Comparison of ENCODE assay signal across 17 cellular contexts in genomic region chr16:14063618-14064581, GRCh38. TPM values are rescaled to one million over a fixed set of nuclear protein-coding genes. Genes with fewer than 3 reads are reported as not detected.
DNase-seq lines count a peak whose midpoint lies in the region; ATAC-seq, FAIRE-seq and TF ChIP-seq lines count a peak whose summit lies in the region.
"Had no signal": no experiment of that assay in that cellular context is flagged by ENCODE, and none has a peak within 500 bp of the region (broad histone marks: within the 10 kb centered on the region; RNA-seq: fewer than 3 reads in every experiment).

No MANE protein-coding gene starts in this region.

- no peaks in the 10 kb centered on the region for H3K36me3 Mint-ChIP-seq in MCF 10A (ENCODE audit: insufficient read depth, unreplicated experiment)
- H3K36me3 Mint-ChIP-seq: CD4-positive, CD25-positive, alpha-beta regulatory T cell had no signal

- POLR2A ChIA-PET in HepG2 (lab: Yijun Ruan, JAX) = no interaction called here
- POLR2A ChIA-PET in MCF 10A (lab: Yijun Ruan, JAX) = interaction anchor here (0.6 to 0.7 kb wide), 2 partner anchors 57 to 139 kb away, joined by 3 to 4 read pairs; no protein-coding TSS in a partner anchor

- H3K27me3 Mint-ChIP-seq in MCF 10A (ENCODE audit: insufficient read depth, unreplicated experiment) = no peaks in the 10 kb centered on the region

- in situ Hi-C loops in HepG2 (cut with HindIII; ENCODE audit: extremely low pct_ligation_motif_present, low pct_unique_long_range_greater_than_20kb) = no loop called here

- H3K27ac ChIP-seq in HepG2 (ENCODE audit: extremely low read length, insufficient read depth, low read length) (no peak overlapping the region), right lobe of liver (no peak overlapping the region), esophagus squamous epithelium (no peak overlapping the region)
- H3K27ac ChIP-seq: BLaER1 treated with 17β-estradiol and CSF1 and Interleukin-3, amounts not matched to agents 10 nM and 100 nM had no signal

- CTCF ChIA-PET in HepG2 (lab: Yijun Ruan, JAX; ENCODE audit: low intra/inter-chr PET ratio, low total read pairs) = no interaction called here
- CTCF ChIA-PET in MCF 10A (lab: Yijun Ruan, JAX) = interaction anchor here (1.2 kb wide), 1 partner anchor 144 kb away, joined by 6 read pairs; the partner anchor contains the start of gene ERCC4

- no peak overlapping the region for H3K27ac Mint-ChIP-seq in MCF 10A (ENCODE audit: low read depth, unreplicated experiment)
- H3K27ac Mint-ChIP-seq: CD4-positive, CD25-positive, alpha-beta regulatory T cell had no signal

- TF ChIP-seq CTCF in HepG2 (CRISPR knock-in tag; IDR thresholded peaks at IDR 0.05) (no peak), right lobe of liver (IDR thresholded peaks at IDR 0.05) (no peak), MCF 10A (IDR thresholded peaks at IDR 0.05; ENCODE audit: unreplicated experiment) (no peak), esophagus squamous epithelium (IDR thresholded peaks at IDR 0.05) (no peak)

- TF ChIP-seq RAD21 in HepG2 (CRISPR knock-in tag; IDR thresholded peaks at IDR 0.05) = no peak

- DNase-seq in HepG2 (ENCODE audit: low spot score) (no peak), right lobe of liver (no peak), M059J (ENCODE audit: low read depth) (peak; percentile 38), islet precursor cell (peak; percentile 6), MCF 10A (ENCODE audit: unreplicated experiment) (no peak), kidney glomerular epithelial cell (lab: John Stamatoyannopoulos, UW) (no peak), esophagus squamous epithelium (lab: John Stamatoyannopoulos, UW) (no peak)
- DNase-seq: 8988T; ACHN; Calu3; CD4-positive, CD25-positive, alpha-beta regulatory T cell; DMS 273 treated with DMSO at 0.1 percent for 48 hours; GF-D8; IMR-90 had no signal

- peaks cover 0 to 3% of the 10 kb centered on the region in 2 experiments; a peak in 1 of 5 replicates for H3K27me3 ChIP-seq in HepG2 (ENCODE audit: control insufficient read depth in 1 of 2, insufficient read depth in 2 of 2, low read length in 2 of 2)
- no peaks in the 10 kb centered on the region for H3K27me3 ChIP-seq in right lobe of liver
- no peaks in the 10 kb centered on the region for H3K27me3 ChIP-seq in esophagus squamous epithelium
- H3K27me3 ChIP-seq: BLaER1 treated with 17β-estradiol and CSF1 and Interleukin-3, amounts not matched to agents 10 nM and 100 nM had no signal

- H3K79me2 ChIP-seq in HepG2 (ENCODE audit: insufficient read depth, low read length) = no peaks in the 10 kb centered on the region

- FAIRE-seq in HepG2 (lab: Jason Lieb, UNC) = no peak
- FAIRE-seq: H54 had no signal

- H3K9me3 ChIP-seq in HepG2 (ENCODE audit: low read length) (no peaks in the 10 kb centered on the region), right lobe of liver (no peaks in the 10 kb centered on the region), esophagus squamous epithelium (no peaks in the 10 kb centered on the region)

- no peaks in the 10 kb centered on the region for H3K4me1 Mint-ChIP-seq in MCF 10A (ENCODE audit: insufficient read depth, unreplicated experiment)
- H3K4me1 Mint-ChIP-seq: CD4-positive, CD25-positive, alpha-beta regulatory T cell had no signal

- no peak overlapping the region for H3K4me3 ChIP-seq in HepG2 (replicated peaks in 1 of 3; ENCODE audit: insufficient read depth in 1 of 3, low read depth in 2 of 3, low read length in 3 of 3)
- H3K4me3 ChIP-seq in right lobe of liver = no peak overlapping the region
- no peak overlapping the region for H3K4me3 ChIP-seq in esophagus squamous epithelium
- H3K4me3 ChIP-seq: BLaER1 treated with 17β-estradiol and CSF1 and Interleukin-3, amounts not matched to agents 10 nM and 100 nM had no signal

- no peaks in the 10 kb centered on the region for H4K20me1 ChIP-seq in HepG2 (ENCODE audit: insufficient read depth, low read length)
- H4K20me1 ChIP-seq: BLaER1 treated with 17β-estradiol and CSF1 and Interleukin-3, amounts not matched to agents 10 nM and 100 nM had no signal

- no peaks in the 10 kb centered on the region for H3K36me3 ChIP-seq in HepG2 (replicated peaks in 1 of 2; ENCODE audit: control insufficient read depth in 1 of 2, insufficient read depth in 2 of 2, low read length in 2 of 2)
- no peaks in the 10 kb centered on the region for H3K36me3 ChIP-seq in right lobe of liver
- H3K36me3 ChIP-seq in esophagus squamous epithelium = no peaks in the 10 kb centered on the region
- H3K36me3 ChIP-seq: BLaER1 treated with 17β-estradiol and CSF1 and Interleukin-3, amounts not matched to agents 10 nM and 100 nM had no signal

- no peak for ATAC-seq in HepG2
- ATAC-seq in right lobe of liver = no peak
- ATAC-seq: HCT116 had no signal

- WGBS in HepG2 (ENCODE audit: low lambda C conversion rate) = 25% methylated on average over 6 of the region's 6 CpGs
- 94% methylated on average over 5 of the region's 6 CpGs for WGBS in right lobe of liver (ENCODE audit: insufficient coverage, low coverage, low lambda C conversion rate, missing lambda C conversion rate)
- WGBS in esophagus squamous epithelium, 2 donors = 83 to 89% methylated on average over 6 of the region's 6 CpGs

- no peak overlapping the region for H3K4me3 Mint-ChIP-seq in MCF 10A (ENCODE audit: unreplicated experiment)

- BruUV-seq in HepG2 (replicated peaks; lab: Mats Ljungman, UMichigan) (no TSS peak), MCF 10A (replicated peaks; lab: Mats Ljungman, UMichigan) (no TSS peak)

- H3K9ac ChIP-seq in HepG2 (ENCODE audit: insufficient read depth, low read depth, low read length) = no peak overlapping the region
- H3K9ac ChIP-seq: BLaER1 treated with 17β-estradiol and CSF1 and Interleukin-3, amounts not matched to agents 10 nM and 100 nM had no signal

- H3K4me1 ChIP-seq in HepG2 (ENCODE audit: insufficient read depth, low read length) (peaks cover 14% of the 10 kb centered on the region), right lobe of liver (no peaks in the 10 kb centered on the region), esophagus squamous epithelium (no peaks in the 10 kb centered on the region)
- H3K4me1 ChIP-seq: BLaER1 treated with 17β-estradiol and CSF1 and Interleukin-3, amounts not matched to agents 10 nM and 100 nM had no signal

- no peak overlapping the region for H2AFZ ChIP-seq in HepG2 (ENCODE audit: low read length)

- intact Hi-C loops in HepG2 (cut with micrococcal nuclease; ENCODE audit: unreplicated experiment) (no loop called here), right lobe of liver (cut with DNase I) (no loop called here), MCF 10A (cut with micrococcal nuclease) (no loop called here), esophagus squamous epithelium (cut with DNase I) (no loop called here)

- no peak overlapping the region for H3K4me2 ChIP-seq in HepG2 (ENCODE audit: low read depth, low read length)
- H3K4me2 ChIP-seq: BLaER1 treated with 17β-estradiol and CSF1 and Interleukin-3, amounts not matched to agents 10 nM and 100 nM had no signal

- H3K9me3 Mint-ChIP-seq in MCF 10A (ENCODE audit: unreplicated experiment) = no peaks in the 10 kb centered on the region

- TF ChIP-seq EP300 in HepG2 (IDR thresholded peaks at IDR 0.05; ENCODE audit: low read depth in 2 of 2, low read length in 2 of 2) = no peak
- TF ChIP-seq EP300 in HepG2 (CRISPR knock-in tag; IDR thresholded peaks at IDR 0.05; ENCODE audit: borderline replicate concordance) = no peak

- TF ChIP-seq POLR2A in HepG2 (IDR thresholded peaks at IDR 0.05; ENCODE audit: insufficient read depth in 1 of 2, low read depth in 2 of 2, low read length in 2 of 2) (no peak), right lobe of liver (IDR thresholded peaks at IDR 0.05) (no peak), esophagus squamous epithelium (IDR thresholded peaks at IDR 0.05) (no peak)

RNA-seq across cellular contexts. Expression of gene MRTFB, which starts 7.2 kb away (rescaled TPM):
- total RNA-seq in HepG2 (2016; rRNA removed; fragmentation: Illumina TruSeq; extraction: Trizol) (11.4 and 17.3 TPM in 2 replicates), right lobe of liver (10 to 100 TPM; 15.7 to 23.9 (median 18.6) TPM), MCF 10A (2022) (30.0 and 33.3 TPM in 2 replicates), esophagus squamous epithelium (10 to 100 TPM; 17.1 to 77.8 (median 21.9) TPM)
- total RNA-seq in HepG2 (2016; cell fraction: cytosol; rRNA removed; fragmentation: Illumina TruSeq; extraction: Trizol; ENCODE audit: low read depth) = 4.2 and 4.8 TPM in 2 replicates
- total RNA-seq in HepG2 (2016; cell fraction: insoluble cytoplasmic fraction; rRNA removed; fragmentation: Illumina TruSeq; extraction: Trizol) = 10.8 and 15.0 TPM in 2 replicates
- total RNA-seq in HepG2 (2016; cell fraction: membrane; rRNA removed; fragmentation: Illumina TruSeq; extraction: Trizol) = 7.1 and 8.5 TPM in 2 replicates
- total RNA-seq in HepG2 (2016; cell fraction: nucleus; rRNA removed; fragmentation: Illumina TruSeq; extraction: Trizol) = 40.5 and 44.5 TPM in 2 replicates
- polyA plus RNA-seq in HepG2 (2011; rRNA removed) = 13.1 and 14.0 TPM in 2 replicates
- 8.5 and 10.2 TPM in 2 replicates for polyA plus RNA-seq in HepG2 (2011; cell fraction: cytosol; rRNA removed)
- polyA plus RNA-seq in HepG2 (2011; cell fraction: nucleus; rRNA removed) = 39.1 and 43.0 TPM in 2 replicates
- polyA plus RNA-seq in HepG2 (2012) = 13.9 and 15.8 TPM in 2 replicates
- 1.2 and 1.9 TPM in 2 replicates for polyA plus RNA-seq in HepG2 (2016; cell fraction: cytosol; fragmentation: Illumina TruSeq; extraction: Trizol; ENCODE audit: low read depth)
- polyA plus RNA-seq in HepG2 (2016; cell fraction: insoluble cytoplasmic fraction; fragmentation: Illumina TruSeq; extraction: Trizol; ENCODE audit: low read depth) = 14.8 and 15.2 TPM in 2 replicates
- polyA plus RNA-seq in HepG2 (2016; cell fraction: membrane; fragmentation: Illumina TruSeq; extraction: Trizol; ENCODE audit: low read depth) = 2.1 and 2.5 TPM in 2 replicates
- polyA plus RNA-seq in HepG2 (2016; cell fraction: nucleus; fragmentation: Illumina TruSeq; extraction: Trizol; ENCODE audit: insufficient read depth, low read depth) = 23.7 and 31.6 TPM in 2 replicates
- polyA minus RNA-seq in HepG2 (2011; rRNA and poly(A)+ RNA removed; ENCODE audit: low replicate concordance) = 34.7 and 53.1 TPM in 2 replicates
- 14.7 and 19.0 TPM in 2 replicates for polyA minus RNA-seq in HepG2 (2011; cell fraction: cytosol; rRNA and poly(A)+ RNA removed)
- 94.1 and 111 TPM in 2 replicates for polyA minus RNA-seq in HepG2 (2011; cell fraction: nucleus; rRNA and poly(A)+ RNA removed)
- total RNA-seq in M059J (2014; rRNA removed; shearing (Covaris generic)) = 10.4 and 15.0 TPM in 2 replicates

Comparison
In these comparisons a context has a peak if more than half of its experiments do, and no peak if none do; other contexts are left out.
1. DNase-seq: peak in M059J (single experiment) and islet precursor cell (single experiment); none in HepG2 (single experiment), right lobe of liver (0 of 3), MCF 10A (single experiment), kidney glomerular epithelial cell (single experiment) and esophagus squamous epithelium (single experiment).